10 cellular contexts compared by ENCODE assay signal in genomic region chr3:121855555-121855954, GRCh38. TPM values are rescaled to one million over a fixed set of nuclear protein-coding genes. Genes with fewer than 3 reads are reported as not detected.
DNase-seq lines count a peak whose midpoint lies in the region; ATAC-seq and TF ChIP-seq lines count a peak whose summit lies in the region.
"Had no signal": no experiment of that assay in that cellular context is flagged by ENCODE, and none has a peak within 500 bp of the region (broad histone marks: within the 10 kb centered on the region; RNA-seq: fewer than 3 reads in every experiment).

No MANE protein-coding gene starts in this region.

- no peak for ATAC-seq in lower lobe of right lung
- no peak for ATAC-seq in HG02642 (IDR thresholded peaks at IDR 0.05; ENCODE audit: poor library complexity, unreplicated experiment)
- ATAC-seq in GM18498 (IDR thresholded peaks at IDR 0.05; ENCODE audit: unreplicated experiment): no peak
- no peak for ATAC-seq in HG03571 (IDR thresholded peaks at IDR 0.05; ENCODE audit: unreplicated experiment)

- DNase-seq in GM12864 (ENCODE audit: low read depth) (no peak), KBM-7 (peak; percentile 47), astrocyte of the hippocampus (ENCODE audit: low read depth, low spot score) (peak; percentile 17), lower lobe of right lung (no peak), MG63 (no peak)
- DNase-seq: anterior cingulate cortex, NCI-H187 had no signal

- peak; percentile 26 for TF ChIP-seq CTCF in GM12864 (IDR thresholded peaks at IDR 0.05; ENCODE audit: low read depth, low read length, missing control alignments)
- TF ChIP-seq CTCF in lower lobe of right lung (IDR thresholded peaks at IDR 0.05): peak; percentile 15

- H3K36me3 ChIP-seq in lower lobe of right lung (no peaks in the 10 kb centered on the region), MG63 (no peaks in the 10 kb centered on the region)

- intact Hi-C loops in lower lobe of right lung (cut with DNase I): no loop called here

- H3K27me3 ChIP-seq in lower lobe of right lung (ENCODE audit: low read depth) (no peaks in the 10 kb centered on the region), MG63 (peaks cover 14% of the 10 kb centered on the region)

- H3K9me3 ChIP-seq in lower lobe of right lung: no peaks in the 10 kb centered on the region
- no peaks in the 10 kb centered on the region for H3K9me3 ChIP-seq in MG63

- no peak overlapping the region for H3K27ac ChIP-seq in lower lobe of right lung

- in situ Hi-C loops in KBM-7 (cut with MboI; ENCODE audit: low pct_unique_long_range_greater_than_20kb, low sequenced_read_pairs): no loop called here

- H3K4me3 ChIP-seq in GM12864 (ENCODE audit: low read depth, low read length): no peak overlapping the region
- no peak overlapping the region for H3K4me3 ChIP-seq in lower lobe of right lung
- no peak overlapping the region for H3K4me3 ChIP-seq in MG63

- no peaks in the 10 kb centered on the region for H3K4me1 ChIP-seq in lower lobe of right lung

RNA-seq across cellular contexts. Expression of gene EAF2, which starts 20.5 kb away (rescaled TPM):
- total RNA-seq in lower lobe of right lung: 7.3 TPM
- total RNA-seq in MG63 (2014; rRNA removed; shearing (Covaris generic); ENCODE audit: low replicate concordance): 0.66 TPM in 1 of 2 replicates, not detected in the other

RNA-seq across cellular contexts. Expression of gene IQCB1, which starts 20.7 kb away (rescaled TPM):
- total RNA-seq in lower lobe of right lung: 19.6 TPM
- total RNA-seq in MG63 (2014; rRNA removed; shearing (Covaris generic); ENCODE audit: low replicate concordance): 6.1 and 17.9 TPM in 2 replicates

RNA-seq across cellular contexts. Expression of gene SLC15A2, which starts 38.6 kb away (rescaled TPM):
- total RNA-seq in lower lobe of right lung: 63.6 TPM
- total RNA-seq in MG63 (2014; rRNA removed; shearing (Covaris generic); ENCODE audit: low replicate concordance): not detected in 2 replicates

Comparison
In these comparisons a context has a peak if more than half of its experiments do, and no peak if none do; other contexts are left out.
1. DNase-seq: peak in KBM-7 (single experiment) and astrocyte of the hippocampus (single experiment); none in GM12864 (single experiment), lower lobe of right lung (single experiment) and MG63 (single experiment).
2. RNA of gene SLC15A2, which starts 38.6 kb away (total RNA-seq): 63.6 TPM in lower lobe of right lung (single experiment); not detected in MG63; every median in the first group is over 10 times any median in the second.